ENCODE assay signal across 8 cellular contexts in the genomic region with DNA sequence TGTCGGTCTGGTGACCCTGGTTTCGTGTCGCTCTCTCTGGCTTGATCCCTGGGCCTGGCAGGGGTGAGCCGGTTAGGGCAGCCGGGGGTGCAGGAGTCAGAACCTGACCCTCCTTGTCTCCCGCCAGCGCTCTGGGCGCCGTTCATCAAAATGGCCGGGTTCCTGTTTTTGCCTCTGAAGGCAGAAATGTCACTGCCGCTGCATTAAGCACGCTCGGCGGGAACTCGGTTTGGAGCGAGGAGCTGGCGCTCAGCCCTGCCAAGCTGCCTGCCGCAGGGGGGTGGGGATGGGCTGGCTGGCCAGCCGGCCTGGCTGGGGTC.
DNase-seq lines count a peak whose midpoint lies in the region; ATAC-seq, FAIRE-seq and TF ChIP-seq lines count a peak whose summit lies in the region.

No MANE protein-coding gene starts in this region.

- peaks cover 11% of the 10 kb centered on the region for H3K4me1 ChIP-seq in keratinocyte (ENCODE audit: control insufficient read depth, extremely low read depth, insufficient read depth, low read length)
- H3K4me1 ChIP-seq in tibial artery = peaks cover 0 to 42% (median 37%) of the 10 kb centered on the region in 4 donors

- POLR2A ChIA-PET in activated naive CD8-positive, alpha-beta T cell treated with anti-CD3 and anti-CD28 coated beads, Interleukin-2, amount 10 ng/mL, durations not matched to agents 7 days and 5 days (lab: Charles Lee) = interaction anchor here (1.2 to 1.5 kb wide), 2 partner anchors 60 to 73 kb away, joined by 4 to 5 read pairs; no protein-coding TSS in a partner anchor

- H3K36me3 ChIP-seq in keratinocyte (ENCODE audit: control insufficient read depth in 2 of 2, extremely low read depth in 1 of 2, insufficient read depth in 2 of 2, low read length in 2 of 2) (no peaks in the 10 kb centered on the region), tibial artery (no peaks in the 10 kb centered on the region)

- H3K36me3 Mint-ChIP-seq in activated T-cell treated with anti-CD3 and anti-CD28 coated beads, Interleukin-2, amount 50 U/mL, for 24 hours (ENCODE audit: low read depth) = no peaks in the 10 kb centered on the region
- no peaks in the 10 kb centered on the region for H3K36me3 Mint-ChIP-seq in activated naive CD8-positive, alpha-beta T cell treated with anti-CD3 and anti-CD28 coated beads, Interleukin-2, amount 10 ng/mL, durations not matched to agents 7 days and 5 days

- dilution Hi-C loops in keratinocyte (cut with MboI; ENCODE audit: extremely low pct_ligation_motif_present, low sequenced_read_pairs) = no loop called here

- peak overlapping the region; percentile 62 for H3K4me3 Mint-ChIP-seq in activated T-cell treated with anti-CD3 and anti-CD28 coated beads, Interleukin-2, amount 50 U/mL, for 24 hours
- H3K4me3 Mint-ChIP-seq in activated naive CD8-positive, alpha-beta T cell treated with anti-CD3 and anti-CD28 coated beads, Interleukin-2, amount 10 ng/mL, durations not matched to agents 7 days and 5 days = peak overlapping the region; percentile 79

- TF ChIP-seq CTCF in keratinocyte (optimal IDR thresholded peaks at IDR 0.05 in 1 of 3, IDR thresholded peaks at IDR 0.05 in 1 of 3, conservative IDR thresholded peaks at IDR 0.05 in 1 of 3; ENCODE audit: extremely low read depth in 1 of 3, insufficient read depth in 2 of 3, low read length in 3 of 3) (no peak), tibial artery (IDR thresholded peaks at IDR 0.05) (no peak)

- FAIRE-seq in keratinocyte (lab: Jason Lieb, UNC) = no peak

- no peaks in the 10 kb centered on the region for H3K9me1 ChIP-seq in keratinocyte (ENCODE audit: control insufficient read depth, extremely low read depth, insufficient read depth, low read length)

- H3K9me3 ChIP-seq in keratinocyte (ENCODE audit: control insufficient read depth, low read depth, low read length) (peaks cover 4% of the 10 kb centered on the region), tibial artery (no peaks in the 10 kb centered on the region)

- no peak overlapping the region for H2AFZ ChIP-seq in keratinocyte (ENCODE audit: control insufficient read depth, low read length)

- peak overlapping the region in 1 of 3 experiments; percentile 41 for H3K4me3 ChIP-seq in keratinocyte (ENCODE audit: control insufficient read depth in 2 of 3, extremely low read depth in 1 of 3, insufficient read depth in 2 of 3, low read depth in 1 of 3, low read length in 3 of 3)
- peak overlapping the region; percentile 53 to 67 for H3K4me3 ChIP-seq in tibial artery

- no peak overlapping the region for H3K9ac ChIP-seq in keratinocyte (ENCODE audit: control insufficient read depth, extremely low read depth, insufficient read depth, low read length)

- peaks cover 2% of the 10 kb centered on the region for H4K20me1 ChIP-seq in keratinocyte (ENCODE audit: control insufficient read depth, extremely low read depth, insufficient read depth, low read length)

- H3K4me1 Mint-ChIP-seq in activated T-cell treated with anti-CD3 and anti-CD28 coated beads, Interleukin-2, amount 50 U/mL, for 24 hours (ENCODE audit: low read depth) = peaks cover 17% of the 10 kb centered on the region
- peaks cover 9% of the 10 kb centered on the region for H3K4me1 Mint-ChIP-seq in activated naive CD8-positive, alpha-beta T cell treated with anti-CD3 and anti-CD28 coated beads, Interleukin-2, amount 10 ng/mL, durations not matched to agents 7 days and 5 days

- DNase-seq in activated T-cell treated with anti-CD3 and anti-CD28 coated beads, Interleukin-2, amount 50 U/mL, for 24 hours = no peak
- DNase-seq in activated T-cell treated with anti-CD3 and anti-CD28 coated beads, Interleukin-2, amount 50 U/mL, for 1 hour = no peak
- no peak for DNase-seq in activated naive CD8-positive, alpha-beta T cell treated with anti-CD3 and anti-CD28 coated beads, Interleukin-2, amount 10 ng/mL, durations not matched to agents 7 days and 5 days
- DNase-seq in keratinocyte (ENCODE audit: low read depth, low spot score) = no peak
- DNase-seq in tibial artery = peak in 1 of 2 donors; percentile 78
- DNase-seq in T-helper 9 cell = no peak
- no peak for DNase-seq in EL

- H3K27me3 Mint-ChIP-seq in activated T-cell treated with anti-CD3 and anti-CD28 coated beads, Interleukin-2, amount 50 U/mL, for 24 hours = peaks cover 13% of the 10 kb centered on the region
- H3K27me3 Mint-ChIP-seq in activated naive CD8-positive, alpha-beta T cell treated with anti-CD3 and anti-CD28 coated beads, Interleukin-2, amount 10 ng/mL, durations not matched to agents 7 days and 5 days = peaks cover 11% of the 10 kb centered on the region

- no peak overlapping the region for H3K27ac Mint-ChIP-seq in activated T-cell treated with anti-CD3 and anti-CD28 coated beads, Interleukin-2, amount 50 U/mL, for 24 hours
- H3K27ac Mint-ChIP-seq in activated naive CD8-positive, alpha-beta T cell treated with anti-CD3 and anti-CD28 coated beads, Interleukin-2, amount 10 ng/mL, durations not matched to agents 7 days and 5 days = no peak overlapping the region

- H3K27me3 ChIP-seq in keratinocyte (ENCODE audit: control insufficient read depth, extremely low read depth, insufficient read depth, low read length) (peaks cover 49% of the 10 kb centered on the region), tibial artery (no peaks in the 10 kb centered on the region)

- peak overlapping the region; percentile 88 for H3K4me2 ChIP-seq in keratinocyte (ENCODE audit: control insufficient read depth, extremely low read depth, insufficient read depth, low read depth, low read length)

- no peak overlapping the region for H3K27ac ChIP-seq in keratinocyte (ENCODE audit: control insufficient read depth, insufficient read depth, low read length)
- H3K27ac ChIP-seq in tibial artery = peak overlapping the region; percentile 75 to 81

- no peaks in the 10 kb centered on the region for H3K9me3 Mint-ChIP-seq in activated T-cell treated with anti-CD3 and anti-CD28 coated beads, Interleukin-2, amount 50 U/mL, for 24 hours
- no peaks in the 10 kb centered on the region for H3K9me3 Mint-ChIP-seq in activated naive CD8-positive, alpha-beta T cell treated with anti-CD3 and anti-CD28 coated beads, Interleukin-2, amount 10 ng/mL, durations not matched to agents 7 days and 5 days

- ATAC-seq in activated naive CD8-positive, alpha-beta T cell treated with anti-CD3 and anti-CD28 coated beads, Interleukin-2, amount 10 ng/mL, durations not matched to agents 7 days and 5 days (ENCODE audit: low read depth) = no peak
- ATAC-seq in GM19467 (IDR thresholded peaks at IDR 0.05; ENCODE audit: unreplicated experiment) = no peak

- H3K79me2 ChIP-seq in keratinocyte (ENCODE audit: control insufficient read depth, insufficient read depth, low read length) = no peaks in the 10 kb centered on the region

- intact Hi-C loops in tibial artery (cut with DNase I; ENCODE audit: low total_unique reads) = loop anchor here (5.0 kb wide), 1 partner anchor 35 kb away; no protein-coding TSS in a partner anchor
